8 cellular contexts compared by ENCODE assay signal in genomic region chr1:198669023-198669698, GRCh38. TPM values are rescaled to one million over a fixed set of nuclear protein-coding genes. Genes with fewer than 3 reads are reported as not detected.
A peak's percentile ranks its signal among the peaks of the same experiment; 100 is the strongest.
DNase-seq lines count a peak whose midpoint lies in the region; ATAC-seq and TF ChIP-seq lines count a peak whose summit lies in the region.

No MANE protein-coding gene starts in this region.

- no peak overlapping the region for H3K4me3 ChIP-seq in AG09309 (ENCODE audit: control insufficient read depth, low read depth, low read length)
- H3K4me3 ChIP-seq in SJSA1: no peak overlapping the region
- no peak overlapping the region for H3K4me3 ChIP-seq in epithelial cell of esophagus (ENCODE audit: low read length)
- H3K4me3 ChIP-seq in upper lobe of left lung: no peak overlapping the region

- H3K9me3 ChIP-seq in SJSA1 (replicated peaks): no peaks in the 10 kb centered on the region
- H3K9me3 ChIP-seq in upper lobe of left lung: no peaks in the 10 kb centered on the region

- H3K36me3 ChIP-seq in SJSA1: no peaks in the 10 kb centered on the region
- no peaks in the 10 kb centered on the region for H3K36me3 ChIP-seq in upper lobe of left lung

- 70 to 75% methylated on average over 5 of the region's 5 CpGs for WGBS in upper lobe of left lung, 2 donors

- peak overlapping the region; percentile 68 for H3K27ac ChIP-seq in SJSA1
- peak overlapping the region in 1 of 4 donors; percentile 13 for H3K27ac ChIP-seq in upper lobe of left lung

- H3K27me3 ChIP-seq in SJSA1 (replicated peaks) (no peaks in the 10 kb centered on the region), upper lobe of left lung (no peaks in the 10 kb centered on the region)

- TF ChIP-seq EP300 in upper lobe of left lung (IDR thresholded peaks at IDR 0.05): no peak

- ATAC-seq in GM19023 (IDR thresholded peaks at IDR 0.05; ENCODE audit: unreplicated experiment): peak; percentile 79
- peak; percentile 83 for ATAC-seq in HG03103 (IDR thresholded peaks at IDR 0.05; ENCODE audit: low read depth, unreplicated experiment)
- peak; percentile 11 to 34 for ATAC-seq in upper lobe of left lung (ENCODE audit: low FRiP score in 2 of 2)

- TF ChIP-seq CTCF in AG09309 (IDR thresholded peaks at IDR 0.05; ENCODE audit: control insufficient read depth, insufficient read depth, low read depth, low read length, missing control alignments): no peak
- TF ChIP-seq CTCF in epithelial cell of esophagus (IDR thresholded peaks at IDR 0.05; ENCODE audit: insufficient read depth, low read depth, low read length, missing control alignments): no peak
- TF ChIP-seq CTCF in upper lobe of left lung (IDR thresholded peaks at IDR 0.05): no peak

- DNase-seq in AG09309 (ENCODE audit: low read depth) (peak; percentile 88), SJSA1 (ENCODE audit: low read depth in 1 of 2, low spot score in 2 of 2) (peak; percentile 64 to 85), epithelial cell of esophagus (ENCODE audit: low read depth) (peak; percentile 91), upper lobe of left lung (no peak), mesenteric fat pad (ENCODE audit: low spot score) (no peak), NCI-H345 (lab: John Stamatoyannopoulos, UW) (no peak)

- no peak for TF ChIP-seq POLR2A in upper lobe of left lung (IDR thresholded peaks at IDR 0.05)

- H3K4me1 ChIP-seq in SJSA1 (replicated peaks) (peaks cover 49% of the 10 kb centered on the region), upper lobe of left lung (peaks cover 0 to 2% (median 0%) of the 10 kb centered on the region in 4 donors)

RNA-seq across cellular contexts. Expression of gene PTPRC, which starts 30.3 kb away (rescaled TPM):
- not detected in 2 replicates for total RNA-seq in SJSA1 (2014; rRNA removed; shearing (Covaris generic))
- total RNA-seq in upper lobe of left lung: 100 to 1,000 TPM in 3 of 6 donors, 10 to 100 TPM in 3; 70.2 to 171 (median 101) TPM
- total RNA-seq in mesenteric fat pad: 65.8 TPM

Comparison
In these comparisons a context has a peak if more than half of its experiments do, and no peak if none do; other contexts are left out.
1. DNase-seq: peak in AG09309 (single experiment), SJSA1 (2 of 2) and epithelial cell of esophagus (single experiment); none in upper lobe of left lung (0 of 2), mesenteric fat pad (single experiment) and NCI-H345 (single experiment).
2. ATAC-seq: peak in every context shown above with its lines; median percentile 83 in HG03103; 79 in GM19023; 22 in upper lobe of left lung.
3. RNA of gene PTPRC, which starts 30.3 kb away (total RNA-seq): 70.2 to 171 TPM in upper lobe of left lung and 65.8 TPM in mesenteric fat pad (single experiment); not detected in SJSA1; every median in the first group is over 10 times any median in the second.